In the genomic region with DNA sequence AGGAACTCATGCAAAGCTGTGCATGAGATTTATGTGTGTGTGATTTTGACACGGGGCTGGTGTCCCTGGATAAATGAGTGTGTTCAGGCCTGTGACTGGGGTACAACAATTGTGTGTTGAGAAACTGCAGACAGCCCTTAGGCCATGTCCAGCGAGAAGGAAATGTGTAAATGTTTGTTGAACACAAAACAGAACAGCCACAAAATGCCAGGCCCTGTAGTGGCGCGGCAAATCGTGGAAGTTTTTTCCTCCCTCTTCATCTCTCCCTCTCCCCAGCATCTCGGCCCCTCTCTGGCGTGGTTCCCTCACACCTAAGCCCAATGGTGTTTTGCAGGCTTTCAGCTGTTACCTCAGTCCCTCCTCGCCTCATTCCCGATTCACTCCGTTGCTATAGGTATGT, we compare ENCODE assay signal across 36 cellular contexts. TPM values are rescaled to one million over a fixed set of nuclear protein-coding genes. Genes with fewer than 3 reads are reported as not detected.
"Had no signal": no experiment of that assay in that cellular context is flagged by ENCODE, and none has a peak within 500 bp of the region (broad histone marks: within the 10 kb centered on the region; RNA-seq: fewer than 3 reads in every experiment).

No MANE protein-coding gene starts in this region.

- H3K27ac ChIP-seq: body of pancreas, breast epithelium, cardiac muscle cell, colonic mucosa, epithelial cell of prostate, esophagus squamous epithelium, gastroesophageal sphincter, heart right ventricle had no signal

- H3K4me1 ChIP-seq: breast epithelium had no signal

- H3K4me3 ChIP-seq: body of pancreas, breast epithelium, cardiac muscle cell, colonic mucosa, esophagus squamous epithelium, gastroesophageal sphincter, heart right ventricle had no signal

- H3K9me3 ChIP-seq: body of pancreas, breast epithelium, colonic mucosa, esophagus squamous epithelium, gastroesophageal sphincter, heart right ventricle had no signal

- H3K4me1 Mint-ChIP-seq: activated CD4-positive, alpha-beta T cell treated with anti-CD3 and anti-CD28 coated beads for 36 hours had no signal

- H3K9me3 Mint-ChIP-seq: activated CD8-positive, alpha-beta T cell treated with anti-CD3 and anti-CD28 coated beads for 36 hours; activated T-cell treated with anti-CD3 and anti-CD28 coated beads, Interleukin-2, amount 50 U/mL, for 4 hours; activated T-helper 17 cell treated with anti-CD3 and anti-CD28 coated beads, Interleukin-2, amount 50 U/mL, for 72 hours; T-cell had no signal

- ATAC-seq: activated CD4-positive, alpha-beta T cell treated with anti-CD3 and anti-CD28 coated beads for 36 hours; activated CD8-positive, alpha-beta T cell treated with anti-CD3 and anti-CD28 coated beads for 36 hours; activated T-cell treated with anti-CD3 and anti-CD28 coated beads, Interleukin-2, amount 50 U/mL, for 4 hours; activated T-helper 17 cell treated with anti-CD3 and anti-CD28 coated beads, Interleukin-2, amount 50 U/mL, for 72 hours; body of pancreas; gastroesophageal sphincter; heart right ventricle; T-cell had no signal

- H3K36me3 Mint-ChIP-seq: activated naive CD8-positive, alpha-beta T cell; T-cell had no signal

- H3K36me3 ChIP-seq: breast epithelium, cardiac muscle cell, colonic mucosa, esophagus squamous epithelium, gastroesophageal sphincter, heart right ventricle had no signal

- H3K4me3 Mint-ChIP-seq: activated CD4-positive, alpha-beta T cell treated with anti-CD3 and anti-CD28 coated beads for 36 hours; activated CD8-positive, alpha-beta T cell treated with anti-CD3 and anti-CD28 coated beads for 36 hours; activated naive CD8-positive, alpha-beta T cell; activated T-cell treated with anti-CD3 and anti-CD28 coated beads, Interleukin-2, amount 50 U/mL, for 4 hours; activated T-helper 17 cell treated with anti-CD3 and anti-CD28 coated beads, Interleukin-2, amount 50 U/mL, for 72 hours; T-cell had no signal

- H3K27ac Mint-ChIP-seq: activated CD4-positive, alpha-beta T cell treated with anti-CD3 and anti-CD28 coated beads for 36 hours; activated CD8-positive, alpha-beta T cell treated with anti-CD3 and anti-CD28 coated beads for 36 hours; activated naive CD8-positive, alpha-beta T cell; activated T-helper 17 cell treated with anti-CD3 and anti-CD28 coated beads, Interleukin-2, amount 50 U/mL, for 72 hours; T-cell had no signal

- DNase-seq: activated CD4-positive, alpha-beta T cell treated with anti-CD3 and anti-CD28 coated beads for 36 hours; activated CD4-positive, alpha-beta T cell treated with anti-CD3 and anti-CD28 coated beads, Interleukin-2, amount 50 U/mL, for 1 hour; activated CD4-positive, alpha-beta T cell treated with anti-CD3 and anti-CD28 coated beads, Interleukin-2, amount 50 U/mL, for 48 hours; activated CD4-positive, CD25-positive, alpha-beta regulatory T cell; activated CD4-positive, CD25-positive, alpha-beta regulatory T cell treated with anti-CD3 and anti-CD28 coated beads, Interleukin-2, amount 50 U/mL, for 72 hours; activated CD8-positive, alpha-beta memory T cell treated with anti-CD3 and anti-CD28 coated beads for 24 hours; activated CD8-positive, alpha-beta T cell treated with anti-CD3 and anti-CD28 coated beads for 36 hours; activated effector memory CD4-positive, alpha-beta T cell treated with Interleukin-2 at 50 U/mL for 16 hours; activated gamma-delta T cell treated with Interleukin-2 at 50 U/mL for 16 hours; activated naive CD4-positive, alpha-beta T cell treated with anti-CD3 and anti-CD28 coated beads, Interleukin-2, amount 50 U/mL, for 16 hours; activated naive CD4-positive, alpha-beta T cell treated with Interleukin-2 at 50 U/mL for 16 hours; activated T-cell treated with anti-CD3 and anti-CD28 coated beads, Interleukin-2, amount 50 U/mL, for 4 hours; amniotic stem cell; anterior cingulate cortex; body of pancreas; central memory CD4-positive, alpha-beta T cell; cerebellar nuclear complex; colonic mucosa; effector CD8-positive, alpha-beta T cell; esophagus squamous epithelium; foreskin melanocyte; heart right ventricle; SW 1271; T-cell; T-helper 2 cell had no signal

- H3K27me3 ChIP-seq: body of pancreas, colonic mucosa had no signal

RNA-seq across cellular contexts. Expression of a gene that starts 19.5 kb away (rescaled TPM):
- total RNA-seq: activated CD4-positive, alpha-beta T cell treated with anti-CD3 and anti-CD28 coated beads for 36 hours; activated CD8-positive, alpha-beta T cell treated with anti-CD3 and anti-CD28 coated beads for 36 hours; activated T-helper 17 cell treated with anti-CD3 and anti-CD28 coated beads, Interleukin-2, amount 50 U/mL, for 72 hours; dermis microvascular lymphatic vessel endothelial cell; endothelial cell of umbilical vein; fibroblast of lung; fibroblast of villous mesenchyme; glomerular endothelial cell; heart right ventricle; T-cell had no signal
- polyA plus RNA-seq: cardiac muscle cell, endothelial cell of umbilical vein, fibroblast of lung had no signal
